ENCODE assay signal across 29 cellular contexts in genomic region chr12:76464636-76465166, GRCh38.
"Had no signal": no experiment of that assay in that cellular context is flagged by ENCODE, and none has a peak within 500 bp of the region (broad histone marks: within the 10 kb centered on the region; RNA-seq: fewer than 3 reads in every experiment).

No MANE protein-coding gene starts in this region.

- H3K9ac ChIP-seq: KMS-11 had no signal

- ATAC-seq: activated naive CD4-positive, alpha-beta T cell treated with anti-CD3 and anti-CD28 coated beads, Interleukin-2, amount 50 U/mL, for 72 hours; activated naive CD8-positive, alpha-beta T cell treated with anti-CD3 and anti-CD28 coated beads, Interleukin-2, amount 50 U/mL, for 24 hours; activated T-cell treated with anti-CD3 and anti-CD28 coated beads, Interleukin-2, amount 50 U/mL, for 4 hours; body of pancreas; Panc1 had no signal

- H3K9me3 Mint-ChIP-seq: activated B cell treated with CpG ODN at 0.5 μM for 24 hours; activated CD4-positive, alpha-beta memory T cell treated with anti-CD3 and anti-CD28 coated beads for 36 hours; activated CD4-positive, alpha-beta T cell treated with anti-CD3 and anti-CD28 coated beads, Interleukin-2, amount 10 ng/mL, durations not matched to agents 7 days and 5 days; activated naive CD4-positive, alpha-beta T cell treated with anti-CD3 and anti-CD28 coated beads, Interleukin-2, amount 50 U/mL, for 72 hours; activated naive CD8-positive, alpha-beta T cell treated with anti-CD3 and anti-CD28 coated beads, Interleukin-2, amount 50 U/mL, for 24 hours; activated T-cell treated with anti-CD3 and anti-CD28 coated beads, Interleukin-2, amount 50 U/mL, for 4 hours; T-helper 1 cell treated with Interleukin-12 subunit alpha and Interleukin-12 subunit beta and Interleukin-4 antibody, amounts not matched to agents 30 μg/mL and 1 μg/mL, for 36 hours had no signal

- H3K27me3 ChIP-seq: ascending aorta, body of pancreas, MG63, SJSA1 had no signal

- DNase-seq: activated B cell treated with CpG ODN at 0.5 μM for 24 hours; activated CD4-positive, alpha-beta memory T cell treated with anti-CD3 and anti-CD28 coated beads for 36 hours; activated CD4-positive, alpha-beta T cell treated with anti-CD3 and anti-CD28 coated beads, Interleukin-2, amount 10 ng/mL, durations not matched to agents 7 days and 5 days; activated CD8-positive, alpha-beta memory T cell treated with anti-CD3 and anti-CD28 coated beads for 24 hours; activated effector memory CD4-positive, alpha-beta T cell treated with anti-CD3 and anti-CD28 coated beads, Interleukin-2, amount 50 U/mL, for 16 hours; activated naive CD4-positive, alpha-beta T cell treated with Interleukin-2 at 50 U/mL for 16 hours; activated naive CD8-positive, alpha-beta T cell treated with anti-CD3 and anti-CD28 coated beads, Interleukin-2, amount 50 U/mL, for 24 hours; activated T-cell treated with anti-CD3 and anti-CD28 coated beads, Interleukin-2, amount 50 U/mL, for 4 hours; amniotic stem cell; body of pancreas; MG63; MV-4-11; NCI-H1092 treated with DMSO at 0.1 percent for 48 hours; NCI-H1417 treated with DMSO at 0.1 percent for 48 hours; NCI-H1694 treated with DMSO at 0.1 percent for 48 hours; NCI-H2029 treated with DMSO at 0.1 percent for 48 hours; NCI-H510A treated with DMSO at 0.1 percent for 48 hours; NCI-H69; NK-92 treated with Interleukin-12 subunit alpha and Interleukin-12 subunit beta, amount 100 ng/mL, for 24 hours; OCI-M1; RPMI8226; SHP77; T-helper 9 cell had no signal

- H3K4me1 ChIP-seq: ascending aorta, body of pancreas, SJSA1 had no signal

- H3K27ac Mint-ChIP-seq: activated B cell treated with CpG ODN at 0.5 μM for 24 hours; activated CD4-positive, alpha-beta memory T cell treated with anti-CD3 and anti-CD28 coated beads for 36 hours; activated CD4-positive, alpha-beta T cell treated with anti-CD3 and anti-CD28 coated beads, Interleukin-2, amount 10 ng/mL, durations not matched to agents 7 days and 5 days; activated naive CD4-positive, alpha-beta T cell treated with anti-CD3 and anti-CD28 coated beads, Interleukin-2, amount 50 U/mL, for 72 hours; activated naive CD8-positive, alpha-beta T cell treated with anti-CD3 and anti-CD28 coated beads, Interleukin-2, amount 50 U/mL, for 24 hours; T-helper 1 cell treated with Interleukin-12 subunit alpha and Interleukin-12 subunit beta and Interleukin-4 antibody, amounts not matched to agents 30 μg/mL and 1 μg/mL, for 36 hours had no signal

- H3K4me3 ChIP-seq: ascending aorta, body of pancreas, MG63, SJSA1 had no signal

- H3K4me3 Mint-ChIP-seq: activated B cell treated with CpG ODN at 0.5 μM for 24 hours; activated CD4-positive, alpha-beta memory T cell treated with anti-CD3 and anti-CD28 coated beads for 36 hours; activated CD4-positive, alpha-beta T cell treated with anti-CD3 and anti-CD28 coated beads, Interleukin-2, amount 10 ng/mL, durations not matched to agents 7 days and 5 days; activated naive CD8-positive, alpha-beta T cell treated with anti-CD3 and anti-CD28 coated beads, Interleukin-2, amount 50 U/mL, for 24 hours; activated T-cell treated with anti-CD3 and anti-CD28 coated beads, Interleukin-2, amount 50 U/mL, for 4 hours; T-helper 1 cell treated with Interleukin-12 subunit alpha and Interleukin-12 subunit beta and Interleukin-4 antibody, amounts not matched to agents 30 μg/mL and 1 μg/mL, for 36 hours had no signal

- H3K36me3 Mint-ChIP-seq: activated CD4-positive, alpha-beta memory T cell treated with anti-CD3 and anti-CD28 coated beads for 36 hours; activated naive CD4-positive, alpha-beta T cell treated with anti-CD3 and anti-CD28 coated beads, Interleukin-2, amount 50 U/mL, for 72 hours had no signal

- H3K36me3 ChIP-seq: ascending aorta, MG63, SJSA1 had no signal

- H3K4me2 ChIP-seq: KMS-11 had no signal

- H3K27ac ChIP-seq: ascending aorta, body of pancreas, KMS-11, SJSA1 had no signal

- H3K9me3 ChIP-seq: ascending aorta, body of pancreas, MG63, SJSA1 had no signal

- H3K27me3 Mint-ChIP-seq: activated B cell treated with CpG ODN at 0.5 μM for 24 hours; activated CD4-positive, alpha-beta memory T cell treated with anti-CD3 and anti-CD28 coated beads for 36 hours; activated CD4-positive, alpha-beta T cell treated with anti-CD3 and anti-CD28 coated beads, Interleukin-2, amount 10 ng/mL, durations not matched to agents 7 days and 5 days; activated naive CD8-positive, alpha-beta T cell treated with anti-CD3 and anti-CD28 coated beads, Interleukin-2, amount 50 U/mL, for 24 hours had no signal
